In the genomic region with DNA sequence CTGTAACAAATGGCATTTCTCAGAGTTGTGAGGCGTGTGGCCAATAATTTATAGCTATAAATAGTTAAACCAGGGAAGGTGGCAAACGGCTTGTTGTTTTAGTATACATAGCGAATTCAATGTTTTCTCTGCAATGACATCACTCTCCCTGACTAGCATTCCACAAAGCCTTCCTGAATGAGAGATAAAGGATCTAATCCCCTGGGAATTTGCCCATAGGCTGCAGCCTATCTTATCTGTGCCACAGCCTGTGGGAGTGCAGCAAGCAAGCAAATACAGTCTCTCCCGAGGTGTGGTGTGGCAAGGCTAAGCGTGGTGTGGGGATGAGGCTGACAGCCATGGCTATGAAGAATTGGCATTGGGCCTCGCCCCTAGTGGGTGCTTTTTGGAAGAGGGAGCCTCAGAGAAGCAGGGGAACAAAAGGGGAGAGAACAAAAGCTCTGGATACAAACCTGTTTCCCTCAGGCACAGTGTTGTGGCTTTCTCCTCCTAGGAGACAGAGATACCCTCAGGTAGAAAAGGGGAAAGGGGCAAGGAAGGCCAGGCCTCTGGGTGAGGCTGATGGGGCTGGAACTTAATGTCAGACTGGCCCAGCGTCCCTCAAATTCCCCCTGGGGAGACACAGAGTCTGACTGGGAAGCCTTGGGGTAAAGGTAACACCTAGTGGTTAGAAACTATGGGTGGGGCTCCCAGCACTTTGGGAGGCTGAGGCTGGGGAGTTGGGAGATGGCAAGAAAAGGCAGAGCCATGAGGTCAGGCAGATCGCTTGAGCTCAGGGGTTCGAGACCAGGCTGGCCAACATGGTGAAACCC, we compare ENCODE assay signal across 9 cellular contexts. TPM values are rescaled to one million over a fixed set of nuclear protein-coding genes. Genes with fewer than 3 reads are reported as not detected.
DNase-seq lines count a peak whose midpoint lies in the region; ATAC-seq lines count a peak whose summit lies in the region.
"Had no signal": no experiment of that assay in that cellular context is flagged by ENCODE, and none has a peak within 500 bp of the region (broad histone marks: within the 10 kb centered on the region; RNA-seq: fewer than 3 reads in every experiment).

No MANE protein-coding gene starts in this region.

- DNase-seq in DMS53 treated with DMSO at 0.1 percent for 48 hours (lab: John Stamatoyannopoulos, UW; ENCODE audit: unreplicated experiment) (peak; percentile 40), NCI-H1092 (lab: John Stamatoyannopoulos, UW) (peak; percentile 32), cerebellum (ENCODE audit: low spot score) (peak; percentile 56), middle frontal gyrus (ENCODE audit: extremely low spot score, low spot score) (peak; percentile 3), SIG-M5 treated with dmso at 0.1 percent for 504 hours (lab: John Stamatoyannopoulos, UW; ENCODE audit: unreplicated experiment) (no peak), Kasumi-1 (lab: John Stamatoyannopoulos, UW) (no peak)

- ATAC-seq in HG02970 (IDR thresholded peaks at IDR 0.05; ENCODE audit: low FRiP score, unreplicated experiment), result no peak
- no peak for ATAC-seq in HG03439 (IDR thresholded peaks at IDR 0.05; ENCODE audit: unreplicated experiment)

RNA-seq across cellular contexts. Expression of a gene that starts 8.9 kb away (rescaled TPM):
- total RNA-seq in cerebellum, result 15.1 TPM

RNA-seq across cellular contexts. Expression of a gene that starts 16.5 kb away (rescaled TPM):
- total RNA-seq in cerebellum, result 1.1 TPM
- total RNA-seq: skeletal muscle tissue had no signal

RNA-seq across cellular contexts. Expression of a gene that starts 29.0 kb away (rescaled TPM):
- 4.7 TPM for total RNA-seq in cerebellum

RNA-seq across cellular contexts. Expression of a gene that starts 37.6 kb away (rescaled TPM):
- not detected for total RNA-seq in cerebellum
- total RNA-seq: skeletal muscle tissue had no signal

RNA-seq across cellular contexts. Expression of a gene that starts 54.0 kb away (rescaled TPM):
- 0.18 TPM for total RNA-seq in cerebellum
- total RNA-seq: skeletal muscle tissue had no signal

Comparison
In these comparisons a context has a peak if more than half of its experiments do, and no peak if none do; other contexts are left out.
1. DNase-seq: peak in DMS53 treated with DMSO at 0.1 percent for 48 hours (single experiment), NCI-H1092 (single experiment), cerebellum (single experiment) and middle frontal gyrus (single experiment); none in SIG-M5 treated with dmso at 0.1 percent for 504 hours (single experiment) and Kasumi-1 (0 of 2).